In the genomic region with DNA sequence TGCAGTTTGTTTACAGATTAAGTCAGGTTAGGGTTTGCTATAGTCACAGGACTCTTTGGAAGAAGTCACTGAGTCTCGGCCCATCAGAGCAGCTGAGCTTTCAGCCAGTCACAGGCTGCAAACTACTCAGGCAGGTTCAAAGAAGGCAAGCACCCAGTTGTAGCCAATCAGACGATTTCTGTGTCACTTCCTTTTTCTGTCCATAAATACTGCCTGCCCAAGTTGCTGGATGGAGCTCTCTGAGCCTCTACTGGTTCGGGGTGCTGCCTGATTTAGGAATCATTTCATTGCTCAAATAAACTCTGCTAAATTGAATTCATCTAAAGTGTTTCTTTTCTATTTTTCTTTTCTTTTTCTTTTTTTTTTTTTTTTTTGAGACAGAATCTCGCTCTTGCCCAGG, we compare ENCODE assay signal across 1 cellular context.
TF ChIP-seq lines count a peak whose summit lies in the region.

No MANE protein-coding gene starts in this region.

TF ChIP-seq in WTC11, 78 proteins besides CTCF, POLR2A, EP300 and RAD21 (continued from another document):
- TF ChIP-seq MLX (CRISPR knock-in tag; IDR thresholded peaks at IDR 0.05) = no peak
TF ChIP-seq in WTC11: peak in this region for 0.
